In the genomic region with DNA sequence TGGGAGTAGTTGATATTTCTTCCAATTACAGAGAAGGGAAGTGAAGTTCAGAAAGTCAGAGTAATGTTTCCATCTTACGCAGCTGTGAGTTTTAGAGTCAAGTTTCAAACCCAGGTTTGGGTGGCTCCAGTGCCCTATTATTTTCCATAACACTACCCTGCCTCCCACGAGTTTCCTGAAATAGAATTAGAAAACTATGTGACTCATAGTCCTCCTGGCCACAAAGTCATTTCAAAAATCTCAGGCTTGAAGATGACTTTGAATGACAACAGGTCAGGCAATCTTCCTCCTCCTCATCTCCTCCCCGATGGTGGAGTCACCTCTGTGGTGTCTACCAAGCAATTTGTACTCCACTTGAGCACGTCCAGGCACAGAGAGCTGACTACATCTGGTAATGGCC, we compare ENCODE assay signal across 11 cellular contexts.
DNase-seq lines count a peak whose midpoint lies in the region; ATAC-seq and TF ChIP-seq lines count a peak whose summit lies in the region.
"Had no signal": no experiment of that assay in that cellular context is flagged by ENCODE, and none has a peak within 500 bp of the region (broad histone marks: within the 10 kb centered on the region; RNA-seq: fewer than 3 reads in every experiment).

No MANE protein-coding gene starts in this region.

- no peak for TF ChIP-seq CTCF in brain microvascular endothelial cell (IDR thresholded peaks at IDR 0.05; ENCODE audit: low read depth, low read length, missing control alignments)
- TF ChIP-seq CTCF in foreskin keratinocyte (conservative IDR thresholded peaks at IDR 0.05): no peak

- no peak overlapping the region for H3K4me3 ChIP-seq in brain microvascular endothelial cell (ENCODE audit: low read depth, low read length)
- H3K4me3 ChIP-seq: lung had no signal

- in situ Hi-C loops in brain microvascular endothelial cell (cut with HindIII; ENCODE audit: low pct_ligation_motif_present, low sequenced_read_pairs): no loop called here

- ATAC-seq in GM19395 (IDR thresholded peaks at IDR 0.05; ENCODE audit: unreplicated experiment): peak; percentile 42
- ATAC-seq in HG03439 (IDR thresholded peaks at IDR 0.05; ENCODE audit: unreplicated experiment): peak; percentile 47
- ATAC-seq in GM19467 (IDR thresholded peaks at IDR 0.05; ENCODE audit: unreplicated experiment): no peak
- ATAC-seq in foreskin keratinocyte: no peak

- no peaks in the 10 kb centered on the region for H3K36me3 ChIP-seq in brain microvascular endothelial cell (replicated peaks)

- H3K27ac ChIP-seq in brain microvascular endothelial cell: no peak overlapping the region
- H3K27ac ChIP-seq in foreskin keratinocyte: no peak overlapping the region

- H3K4me1 ChIP-seq in foreskin keratinocyte: peaks cover 16% of the 10 kb centered on the region

- DNase-seq in CD1c-positive myeloid dendritic cell (ENCODE audit: extremely low spot score): peak; percentile 57
- DNase-seq in brain microvascular endothelial cell: peak; percentile 31
- DNase-seq in foreskin keratinocyte: no peak
- DNase-seq in NCI-H524 (lab: John Stamatoyannopoulos, UW): no peak
- no peak for DNase-seq in NCI-H1092 treated with DMSO at 0.1 percent for 48 hours (lab: John Stamatoyannopoulos, UW)
- DNase-seq: activated naive CD8-positive, alpha-beta T cell treated with anti-CD3 and anti-CD28 coated beads, Interleukin-2, amount 10 ng/mL, durations not matched to agents 7 days and 5 days; NCI-H748 treated with DMSO at 0.1 percent for 48 hours had no signal

- H3K27me3 ChIP-seq in brain microvascular endothelial cell (replicated peaks) (no peaks in the 10 kb centered on the region), foreskin keratinocyte (peaks cover 24% of the 10 kb centered on the region)

Comparison
In these comparisons a context has a peak if more than half of its experiments do, and no peak if none do; other contexts are left out.
1. DNase-seq: peak in CD1c-positive myeloid dendritic cell (single experiment) and brain microvascular endothelial cell (single experiment); none in foreskin keratinocyte (0 of 2), NCI-H524 (0 of 2) and NCI-H1092 treated with DMSO at 0.1 percent for 48 hours (single experiment).
2. ATAC-seq: peak in GM19395 (single experiment) and HG03439 (single experiment); none in GM19467 (single experiment) and foreskin keratinocyte (single experiment).